ENCODE assay signal across 26 cellular contexts in the genomic region with DNA sequence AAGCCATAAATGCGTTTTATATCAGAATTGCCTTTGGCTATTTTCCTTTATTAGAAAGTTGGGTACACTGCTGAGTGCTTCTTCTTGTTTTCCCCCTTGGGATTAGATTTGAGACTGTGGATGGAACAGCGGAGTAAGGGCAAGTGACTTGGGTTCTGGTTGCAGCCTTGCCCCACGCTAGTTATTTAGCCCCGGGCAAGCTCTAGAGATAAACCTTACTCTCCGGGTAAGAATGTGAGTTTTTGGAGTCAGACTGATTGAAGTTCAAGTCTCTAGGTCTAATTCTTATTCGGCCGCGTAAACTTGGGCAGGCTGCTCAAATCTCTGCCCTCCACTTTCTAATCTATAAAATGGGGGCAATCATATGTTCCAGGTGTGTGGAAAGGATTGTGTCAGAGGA.
"Had no signal": no experiment of that assay in that cellular context is flagged by ENCODE, and none has a peak within 500 bp of the region (broad histone marks: within the 10 kb centered on the region; RNA-seq: fewer than 3 reads in every experiment).

No MANE protein-coding gene starts in this region.

- H3K9me3 Mint-ChIP-seq: dendritic cell treated with granulocyte-macrophage colony-stimulating factor and Interleukin-4, amounts not matched to agents 40 ng/mL and 50 ng/mL, for 4 days; endodermal cell; memory B cell; natural killer cell treated with Interleukin-12 subunit alpha and Interleukin-12 subunit beta and Interleukin-15 and Interleukin-18, amount 100 ng/mL, for 72 hours; stimulated activated effector memory CD8-positive, alpha-beta T cell treated with anti-CD3 and anti-CD28 coated beads, Interleukin-12 subunit alpha, Interleukin-12 subunit beta, amount 100 ng/mL, for 72 hours had no signal

- DNase-seq: colonic mucosa; effector CD8-positive, alpha-beta T cell; endodermal cell; foreskin fibroblast; gastrocnemius medialis; head of caudate nucleus; left ventricle myocardium superior; lower lobe of right lung; stimulated activated CD4-positive, alpha-beta T cell treated with anti-CD3 and anti-CD28 coated beads, Interleukin-2, amount 100 ng/mL, for 24 hours; stimulated activated CD4-positive, alpha-beta T cell treated with anti-CD3 and anti-CD28 coated beads, Interleukin-4, amount 100 ng/mL, for 24 hours; stimulated activated naive CD4-positive, alpha-beta T cell treated with Interleukin-2 at 50 U/mL for 16 hours; stomach; tibial artery had no signal

- H3K36me3 ChIP-seq: colonic mucosa, gastrocnemius medialis, lower lobe of right lung, neural progenitor cell, right atrium auricular region, stomach, tibial artery had no signal

- H3K9me3 ChIP-seq: colonic mucosa, gastrocnemius medialis, lower lobe of right lung, right atrium auricular region, stomach, tibial artery had no signal

- H3K36me3 Mint-ChIP-seq: memory B cell; natural killer cell treated with Interleukin-12 subunit alpha and Interleukin-12 subunit beta and Interleukin-15 and Interleukin-18, amount 100 ng/mL, for 72 hours; stimulated activated effector memory CD8-positive, alpha-beta T cell treated with anti-CD3 and anti-CD28 coated beads, Interleukin-12 subunit alpha, Interleukin-12 subunit beta, amount 100 ng/mL, for 72 hours had no signal

- H3K27me3 Mint-ChIP-seq: progenitor cell of endocrine pancreas had no signal

- H3K4me1 Mint-ChIP-seq: stimulated activated effector memory CD8-positive, alpha-beta T cell treated with anti-CD3 and anti-CD28 coated beads, Interleukin-12 subunit alpha, Interleukin-12 subunit beta, amount 100 ng/mL, for 72 hours had no signal

- H3K4me3 ChIP-seq: colonic mucosa, gastrocnemius medialis, lower lobe of right lung, neural progenitor cell, right atrium auricular region, smooth muscle cell, stomach, tibial artery had no signal

- H3K27me3 ChIP-seq: colonic mucosa, gastrocnemius medialis, right atrium auricular region, stomach, tibial artery had no signal

- H3K4me3 Mint-ChIP-seq: dendritic cell treated with granulocyte-macrophage colony-stimulating factor and Interleukin-4, amounts not matched to agents 40 ng/mL and 50 ng/mL, for 4 days; endodermal cell; memory B cell; natural killer cell treated with Interleukin-12 subunit alpha and Interleukin-12 subunit beta and Interleukin-15 and Interleukin-18, amount 100 ng/mL, for 72 hours; neural progenitor cell; stimulated activated effector memory CD8-positive, alpha-beta T cell treated with anti-CD3 and anti-CD28 coated beads, Interleukin-12 subunit alpha, Interleukin-12 subunit beta, amount 100 ng/mL, for 72 hours; type B pancreatic cell had no signal

- H3K27ac Mint-ChIP-seq: dendritic cell treated with granulocyte-macrophage colony-stimulating factor and Interleukin-4, amounts not matched to agents 40 ng/mL and 50 ng/mL, for 4 days; endodermal cell; memory B cell; natural killer cell treated with Interleukin-12 subunit alpha and Interleukin-12 subunit beta and Interleukin-15 and Interleukin-18, amount 100 ng/mL, for 72 hours; neural progenitor cell; progenitor cell of endocrine pancreas; stimulated activated effector memory CD8-positive, alpha-beta T cell treated with anti-CD3 and anti-CD28 coated beads, Interleukin-12 subunit alpha, Interleukin-12 subunit beta, amount 100 ng/mL, for 72 hours; type B pancreatic cell had no signal

- H3K27ac ChIP-seq: colonic mucosa, epithelial cell of prostate, gastrocnemius medialis, lower lobe of right lung, neural progenitor cell, parathyroid adenoma, right atrium auricular region, stomach, tibial artery had no signal

- ATAC-seq: esophagus mucosa; gastrocnemius medialis; left ventricle myocardium superior; lower lobe of right lung; natural killer cell treated with Interleukin-12 subunit alpha and Interleukin-12 subunit beta and Interleukin-15 and Interleukin-18, amount 100 ng/mL, for 72 hours; sciatic nerve; stimulated activated effector memory CD8-positive, alpha-beta T cell treated with anti-CD3 and anti-CD28 coated beads, Interleukin-12 subunit alpha, Interleukin-12 subunit beta, amount 100 ng/mL, for 72 hours had no signal

- H3K4me1 ChIP-seq: colonic mucosa, gastrocnemius medialis, lower lobe of right lung, parathyroid adenoma, right atrium auricular region, tibial artery had no signal
